ENCODE assay signal across 8 cellular contexts in genomic region chr2:224650815-224651439, GRCh38.
A peak's percentile ranks its signal among the peaks of the same experiment; 100 is the strongest.
DNase-seq lines count a peak whose midpoint lies in the region; ATAC-seq and TF ChIP-seq lines count a peak whose summit lies in the region.

No MANE protein-coding gene starts in this region.

- H3K4me3 ChIP-seq in HFF-Myc (replicated peaks; ENCODE audit: low read depth, low read length), result no peak overlapping the region
- no peak overlapping the region for H3K4me3 ChIP-seq in adrenal gland
- no peak overlapping the region for H3K4me3 ChIP-seq in skeletal muscle cell (ENCODE audit: low read depth, low read length)

- no peaks in the 10 kb centered on the region for H3K36me3 Mint-ChIP-seq in activated naive CD4-positive, alpha-beta T cell treated with anti-CD3 and anti-CD28 coated beads, Interleukin-2, amount 50 U/mL, for 72 hours
- no peaks in the 10 kb centered on the region for H3K36me3 Mint-ChIP-seq in activated naive CD4-positive, alpha-beta T cell treated with anti-CD3 and anti-CD28 coated beads for 36 hours (ENCODE audit: low read depth)

- ATAC-seq in activated naive CD4-positive, alpha-beta T cell treated with anti-CD3 and anti-CD28 coated beads, Interleukin-2, amount 50 U/mL, for 72 hours, result peak; percentile 60 to 67
- peak; percentile 57 for ATAC-seq in left ventricle myocardium superior

- no peaks in the 10 kb centered on the region for H3K9me3 ChIP-seq in adrenal gland (replicated peaks in 1 of 3)

- TF ChIP-seq POLR2A in adrenal gland (IDR thresholded peaks at IDR 0.05), result no peak

- no peaks in the 10 kb centered on the region for H3K4me1 ChIP-seq in adrenal gland (replicated peaks in 1 of 2)

- H3K27me3 Mint-ChIP-seq in activated naive CD4-positive, alpha-beta T cell treated with anti-CD3 and anti-CD28 coated beads for 36 hours (ENCODE audit: low read depth), result no peaks in the 10 kb centered on the region

- DNase-seq in activated naive CD4-positive, alpha-beta T cell treated with anti-CD3 and anti-CD28 coated beads, Interleukin-2, amount 50 U/mL, for 72 hours (ENCODE audit: low spot score in 2 of 2), result peak in 1 of 2 donors; percentile 26
- no peak for DNase-seq in activated naive CD4-positive, alpha-beta T cell treated with anti-CD3 and anti-CD28 coated beads for 36 hours
- DNase-seq in HFF-Myc (ENCODE audit: extremely low read depth, low read depth), result peak; percentile 40
- DNase-seq in NCI-H2171 (lab: John Stamatoyannopoulos, UW), result peak; percentile 23
- peak in 2 of 7 donors; percentile 8 to 13 for DNase-seq in adrenal gland
- no peak for DNase-seq in left ventricle myocardium superior
- DNase-seq in skeletal muscle cell (ENCODE audit: low read depth), result peak; percentile 4
- no peak for DNase-seq in activated T-cell treated with anti-CD3 and anti-CD28 coated beads for 4 hours

- H3K9me3 Mint-ChIP-seq in activated naive CD4-positive, alpha-beta T cell treated with anti-CD3 and anti-CD28 coated beads, Interleukin-2, amount 50 U/mL, for 72 hours, result no peaks in the 10 kb centered on the region
- no peaks in the 10 kb centered on the region for H3K9me3 Mint-ChIP-seq in activated naive CD4-positive, alpha-beta T cell treated with anti-CD3 and anti-CD28 coated beads for 36 hours

- CTCF ChIA-PET in activated naive CD4-positive, alpha-beta T cell treated with anti-CD3 and anti-CD28 coated beads for 36 hours (lab: Charles Lee), result interaction anchor here (0.6 to 3.1 kb wide), 28 partner anchors 9 to 588 kb away, joined by 3 to 16 read pairs (median 4); no protein-coding TSS in a partner anchor

- no peaks in the 10 kb centered on the region for H3K36me3 ChIP-seq in adrenal gland (replicated peaks in 1 of 2)

- H3K27ac Mint-ChIP-seq in activated naive CD4-positive, alpha-beta T cell treated with anti-CD3 and anti-CD28 coated beads, Interleukin-2, amount 50 U/mL, for 72 hours, result no peak overlapping the region
- H3K27ac Mint-ChIP-seq in activated naive CD4-positive, alpha-beta T cell treated with anti-CD3 and anti-CD28 coated beads for 36 hours, result no peak overlapping the region

- H3K4me3 Mint-ChIP-seq in activated naive CD4-positive, alpha-beta T cell treated with anti-CD3 and anti-CD28 coated beads for 36 hours, result no peak overlapping the region

- TF ChIP-seq CTCF in HFF-Myc (IDR thresholded peaks at IDR 0.05; ENCODE audit: low read depth, low read length, missing control alignments), result peak; percentile 75
- TF ChIP-seq CTCF in adrenal gland (IDR thresholded peaks at IDR 0.05), result peak; percentile 67 to 85 (median 74)

- no peaks in the 10 kb centered on the region for H3K27me3 ChIP-seq in adrenal gland

- peaks cover 2% of the 10 kb centered on the region for H3K4me1 Mint-ChIP-seq in activated naive CD4-positive, alpha-beta T cell treated with anti-CD3 and anti-CD28 coated beads for 36 hours (ENCODE audit: low read depth)

- intact Hi-C loops in activated naive CD4-positive, alpha-beta T cell treated with anti-CD3 and anti-CD28 coated beads for 36 hours (cut with micrococcal nuclease), result loop anchor here (1.0 to 5.0 kb wide), 5 partner anchors 127 to 681 kb away; no protein-coding TSS in a partner anchor
- intact Hi-C loops in adrenal gland (cut with DNase I), result loop anchor here (2.0 to 10.0 kb wide), 3 partner anchors 196 to 292 kb away; no protein-coding TSS in a partner anchor
- intact Hi-C loops in left ventricle myocardium superior (cut with micrococcal nuclease), result loop anchor here (2.0 kb wide), 1 partner anchor 294 kb away; no protein-coding TSS in a partner anchor

- 9 to 17% (median 11%) methylated on average over 6 of the region's 6 CpGs for WGBS in adrenal gland, 4 donors

- no peak overlapping the region for H3K27ac ChIP-seq in adrenal gland

Comparison
In these comparisons a context has a peak if more than half of its experiments do, and no peak if none do; other contexts are left out.
1. DNase-seq: peak in HFF-Myc (single experiment), NCI-H2171 (single experiment) and skeletal muscle cell (single experiment); none in activated naive CD4-positive, alpha-beta T cell treated with anti-CD3 and anti-CD28 coated beads for 36 hours (single experiment), left ventricle myocardium superior (single experiment) and activated T-cell treated with anti-CD3 and anti-CD28 coated beads for 4 hours (single experiment).